Comparison of ENCODE assay signal across 35 cellular contexts in genomic region chr13:112376050-112376681, GRCh38. TPM values are rescaled to one million over a fixed set of nuclear protein-coding genes. Genes with fewer than 3 reads are reported as not detected.
"Had no signal": no experiment of that assay in that cellular context is flagged by ENCODE, and none has a peak within 500 bp of the region (broad histone marks: within the 10 kb centered on the region; RNA-seq: fewer than 3 reads in every experiment).

SPACA7 (plus strand) TSS chr13:112376355; CDS start chr13:112376386, 31 bp downstream.

- H3K27ac ChIP-seq: brain microvascular endothelial cell, coronary artery, heart left ventricle, left lung, neutrophil, ovary, prostate gland, sigmoid colon, uterus had no signal

- H3K27me3 ChIP-seq: brain microvascular endothelial cell, left lung, neutrophil, ovary, sigmoid colon, uterus had no signal

- H3K36me3 ChIP-seq: brain microvascular endothelial cell, heart left ventricle, left lung, neutrophil, ovary, prostate gland, sigmoid colon, uterus had no signal

- DNase-seq: activated CD4-positive, alpha-beta T cell treated with anti-CD3 and anti-CD28 coated beads for 36 hours; activated CD4-positive, alpha-beta T cell treated with anti-CD3 and anti-CD28 coated beads, Interleukin-2, amount 50 U/mL, for 4 hours; activated CD4-positive, CD25-positive, alpha-beta regulatory T cell; activated CD8-positive, alpha-beta memory T cell treated with anti-CD3 and anti-CD28 coated beads for 24 hours; activated effector memory CD4-positive, alpha-beta T cell treated with anti-CD3 and anti-CD28 coated beads, Interleukin-2, amount 50 U/mL, for 16 hours; activated naive CD4-positive, alpha-beta T cell treated with anti-CD3 and anti-CD28 coated beads, Interleukin-2, amount 10 ng/mL, durations not matched to agents 7 days and 5 days; activated T-cell treated with anti-CD3 and anti-CD28 coated beads, Interleukin-2, amount 50 U/mL, for 1 hour; amniotic stem cell; brain microvascular endothelial cell; foreskin fibroblast; heart left ventricle; left lung; mesendoderm; mucosa of descending colon; ovary; retina; sigmoid colon; small intestine; stimulated activated CD4-positive, alpha-beta T cell treated with anti-CD3 and anti-CD28 coated beads, Interleukin-4, amount 100 ng/mL, for 24 hours; uterus had no signal

- H3K4me3 ChIP-seq: coronary artery, heart left ventricle, left lung, lung, mucosa of descending colon, ovary, prostate gland, sigmoid colon, uterus had no signal

- ATAC-seq: activated CD4-positive, alpha-beta T cell treated with anti-CD3 and anti-CD28 coated beads for 36 hours; heart left ventricle; left lung; mucosa of descending colon had no signal

- H3K9me3 ChIP-seq: mucosa of descending colon, neutrophil, ovary, prostate gland, uterus had no signal

- H3K4me1 ChIP-seq: heart left ventricle, left lung, prostate gland, sigmoid colon, uterus had no signal

- FAIRE-seq: astrocyte, endothelial cell of umbilical vein, small intestine had no signal

RNA-seq across cellular contexts. Expression of gene SPACA7, which starts in this region (rescaled TPM):
- total RNA-seq: activated CD4-positive, alpha-beta T cell treated with anti-CD3 and anti-CD28 coated beads for 36 hours; activated T-helper 1 cell treated with anti-CD3 and anti-CD28 coated beads, Interleukin-12 subunit alpha, Interleukin-12 subunit beta, Interleukin-2, Interleukin-4 antibody, amounts not matched to agents 30 ng/mL and 10 ng/mL and 1 ng/mL, durations not matched to agents 14 hours and 24 hours and 36 hours; astrocyte; cardiac septum; cerebellum; endothelial cell of umbilical vein; heart left ventricle; kidney epithelial cell; left lung; lung; mucosa of descending colon; myocyte; ovary; sigmoid colon; subcutaneous adipose tissue; T-helper 1 cell treated with Interleukin-12 subunit alpha and Interleukin-12 subunit beta and Interleukin-4 antibody, amounts not matched to agents 30 ng/mL and 1 ng/mL, for 36 hours; uterus had no signal
- polyA plus RNA-seq: endothelial cell of umbilical vein, esophagus, heart left ventricle, lung, ovary, sigmoid colon, small intestine, thymus had no signal
